Comparison of ENCODE assay signal across 10 cellular contexts in genomic region chr12:111135293-111135832, GRCh38.
"Had no signal": no experiment of that assay in that cellular context is flagged by ENCODE, and none has a peak within 500 bp of the region (broad histone marks: within the 10 kb centered on the region; RNA-seq: fewer than 3 reads in every experiment).

No MANE protein-coding gene starts in this region.

- H3K4me1 ChIP-seq: HAP-1 had no signal

- H3K27ac ChIP-seq: GM23248 had no signal

- ATAC-seq: GM23338, HCT116 had no signal

- H3K9ac ChIP-seq: GM23248 had no signal

- H2AFZ ChIP-seq: GM23248, GM23338 had no signal

- FAIRE-seq: H54 had no signal

- DNase-seq: GM23248, GOT3, H7, H9, HCEC 1CT, HFFc6 had no signal

- H3K4me2 ChIP-seq: GM23338 had no signal

- H3K4me3 ChIP-seq: GM23248, GM23338, HAP-1 had no signal

- H3K36me3 ChIP-seq: HAP-1 had no signal
